Comparison of ENCODE assay signal across 10 cellular contexts in the genomic region with DNA sequence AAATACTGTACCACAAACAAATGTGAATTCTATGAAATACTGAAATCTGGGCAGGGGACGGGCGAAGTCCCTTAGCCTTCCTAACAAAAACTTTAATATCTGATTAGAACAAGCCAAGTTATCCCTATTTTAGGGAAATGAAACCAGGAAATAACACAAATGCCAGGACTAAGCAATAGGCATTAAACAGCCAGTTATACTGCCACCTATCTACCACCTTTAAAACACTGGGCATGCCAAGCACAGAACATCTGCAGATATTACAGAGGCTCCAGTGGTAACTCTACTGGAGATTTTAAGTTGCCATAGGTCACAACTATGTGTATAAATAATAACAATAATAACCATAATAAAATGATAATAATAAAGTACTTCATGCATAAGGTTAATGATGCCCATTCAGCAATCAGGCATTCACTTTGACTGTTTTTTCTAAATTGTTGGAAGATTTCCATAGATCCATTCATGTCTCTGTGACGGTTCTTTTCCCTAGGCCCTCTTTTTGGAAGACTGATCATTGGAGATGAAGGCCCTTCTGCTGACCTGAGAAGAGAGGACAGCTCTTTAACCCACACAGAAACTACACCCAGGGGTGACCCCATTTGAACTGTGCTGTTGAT.
DNase-seq lines count a peak whose midpoint lies in the region; TF ChIP-seq lines count a peak whose summit lies in the region.
"Had no signal": no experiment of that assay in that cellular context is flagged by ENCODE, and none has a peak within 500 bp of the region (broad histone marks: within the 10 kb centered on the region; RNA-seq: fewer than 3 reads in every experiment).

No MANE protein-coding gene starts in this region.

- no peaks in the 10 kb centered on the region for H3K36me3 ChIP-seq in skeletal muscle satellite cell (ENCODE audit: insufficient read depth, low read length)
- no peaks in the 10 kb centered on the region for H3K36me3 ChIP-seq in CD4-positive, alpha-beta memory T cell (ENCODE audit: insufficient read depth, low read length)
- H3K36me3 ChIP-seq: BLaER1 had no signal

- intact Hi-C loops in CD4-positive, alpha-beta memory T cell (cut with micrococcal nuclease): no loop called here

- no peaks in the 10 kb centered on the region for H3K36me3 Mint-ChIP-seq in CD4-positive, alpha-beta memory T cell
- H3K36me3 Mint-ChIP-seq: IgD-negative memory B cell had no signal

- peak; percentile 85 for TF ChIP-seq CTCF in epithelial cell of proximal tubule (conservative IDR thresholded peaks at IDR 0.05; ENCODE audit: low read depth, low read length)

- H3K4me3 ChIP-seq in epithelial cell of proximal tubule (ENCODE audit: low read depth, low read length) (no peak overlapping the region), skeletal muscle satellite cell (ENCODE audit: low read length) (no peak overlapping the region)
- H3K4me3 ChIP-seq in CD4-positive, alpha-beta memory T cell (ENCODE audit: low read length in 2 of 2): no peak overlapping the region
- H3K4me3 ChIP-seq: BLaER1 had no signal

- no peak overlapping the region for H3K27ac ChIP-seq in CD4-positive, alpha-beta memory T cell (ENCODE audit: low read depth, low read length)
- H3K27ac ChIP-seq: BLaER1 had no signal

- no peak overlapping the region for H3K9ac ChIP-seq in skeletal muscle satellite cell (ENCODE audit: low read depth, low read length)
- H3K9ac ChIP-seq: BLaER1 had no signal

- CTCF ChIA-PET in CD4-positive, alpha-beta memory T cell (lab: Charles Lee; ENCODE audit: partially characterized antibody): no interaction called here

- no peak overlapping the region for H3K27ac Mint-ChIP-seq in CD4-positive, alpha-beta memory T cell
- H3K27ac Mint-ChIP-seq: IgD-negative memory B cell had no signal

- POLR2A ChIA-PET in CD4-positive, alpha-beta memory T cell (lab: Charles Lee; ENCODE audit: partially characterized antibody): no interaction called here

- DNase-seq in NCI-H2107 treated with DMSO at 0.1 percent for 48 hours (lab: John Stamatoyannopoulos, UW; ENCODE audit: unreplicated experiment) (peak; percentile 45), NCI-H2107 (lab: John Stamatoyannopoulos, UW) (no peak), NCI-H2227 treated with DMSO at 0.1 percent for 48 hours (lab: John Stamatoyannopoulos, UW) (peak; percentile 42), epithelial cell of proximal tubule (ENCODE audit: low read depth) (no peak), SK-N-DZ (ENCODE audit: low spot score) (no peak), DMS79 treated with DMSO at 0.1 percent for 48 hours (lab: John Stamatoyannopoulos, UW) (no peak)
- DNase-seq in CD4-positive, alpha-beta memory T cell: no peak

- H3K4me2 ChIP-seq in skeletal muscle satellite cell (ENCODE audit: low read length): peak overlapping the region; percentile 30
- H3K4me2 ChIP-seq: BLaER1 had no signal

- no peaks in the 10 kb centered on the region for H3K9me3 ChIP-seq in skeletal muscle satellite cell (replicated peaks; ENCODE audit: low read length)
- H3K9me3 ChIP-seq in CD4-positive, alpha-beta memory T cell (ENCODE audit: control insufficient read depth in 1 of 2, low read length in 2 of 2): no peaks in the 10 kb centered on the region
- H3K9me3 ChIP-seq: BLaER1 had no signal

- H3K27me3 ChIP-seq in skeletal muscle satellite cell (ENCODE audit: control insufficient read depth, insufficient read depth, low read length): no peaks in the 10 kb centered on the region
- no peaks in the 10 kb centered on the region for H3K27me3 ChIP-seq in CD4-positive, alpha-beta memory T cell (ENCODE audit: insufficient read depth, low read length)
- H3K27me3 ChIP-seq: BLaER1 had no signal

- H3K4me1 ChIP-seq in skeletal muscle satellite cell (ENCODE audit: control insufficient read depth, insufficient read depth, low read length): peaks cover 18% of the 10 kb centered on the region
- no peaks in the 10 kb centered on the region for H3K4me1 ChIP-seq in CD4-positive, alpha-beta memory T cell (ENCODE audit: insufficient read depth, low read length)
- H3K4me1 ChIP-seq: BLaER1 had no signal

- H3K4me1 Mint-ChIP-seq in CD4-positive, alpha-beta memory T cell: no peaks in the 10 kb centered on the region
- H3K4me1 Mint-ChIP-seq: IgD-negative memory B cell had no signal

- no peaks in the 10 kb centered on the region for H3K27me3 Mint-ChIP-seq in CD4-positive, alpha-beta memory T cell
- H3K27me3 Mint-ChIP-seq: IgD-negative memory B cell had no signal

- peaks cover 0 to 7% (median 0%) of the 10 kb centered on the region in 8 donors for H3K9me3 Mint-ChIP-seq in CD4-positive, alpha-beta memory T cell
- H3K9me3 Mint-ChIP-seq: IgD-negative memory B cell had no signal

- H3K4me3 Mint-ChIP-seq in CD4-positive, alpha-beta memory T cell: no peak overlapping the region
- H3K4me3 Mint-ChIP-seq: IgD-negative memory B cell had no signal

Comparison
In these comparisons a context has a peak if more than half of its experiments do, and no peak if none do; other contexts are left out.
1. DNase-seq: peak in NCI-H2107 treated with DMSO at 0.1 percent for 48 hours (single experiment) and NCI-H2227 treated with DMSO at 0.1 percent for 48 hours (single experiment); none in NCI-H2107 (single experiment), epithelial cell of proximal tubule (single experiment), SK-N-DZ (single experiment), CD4-positive, alpha-beta memory T cell (0 of 5) and DMS79 treated with DMSO at 0.1 percent for 48 hours (single experiment).